ENCODE assay signal across 10 cellular contexts in the genomic region with DNA sequence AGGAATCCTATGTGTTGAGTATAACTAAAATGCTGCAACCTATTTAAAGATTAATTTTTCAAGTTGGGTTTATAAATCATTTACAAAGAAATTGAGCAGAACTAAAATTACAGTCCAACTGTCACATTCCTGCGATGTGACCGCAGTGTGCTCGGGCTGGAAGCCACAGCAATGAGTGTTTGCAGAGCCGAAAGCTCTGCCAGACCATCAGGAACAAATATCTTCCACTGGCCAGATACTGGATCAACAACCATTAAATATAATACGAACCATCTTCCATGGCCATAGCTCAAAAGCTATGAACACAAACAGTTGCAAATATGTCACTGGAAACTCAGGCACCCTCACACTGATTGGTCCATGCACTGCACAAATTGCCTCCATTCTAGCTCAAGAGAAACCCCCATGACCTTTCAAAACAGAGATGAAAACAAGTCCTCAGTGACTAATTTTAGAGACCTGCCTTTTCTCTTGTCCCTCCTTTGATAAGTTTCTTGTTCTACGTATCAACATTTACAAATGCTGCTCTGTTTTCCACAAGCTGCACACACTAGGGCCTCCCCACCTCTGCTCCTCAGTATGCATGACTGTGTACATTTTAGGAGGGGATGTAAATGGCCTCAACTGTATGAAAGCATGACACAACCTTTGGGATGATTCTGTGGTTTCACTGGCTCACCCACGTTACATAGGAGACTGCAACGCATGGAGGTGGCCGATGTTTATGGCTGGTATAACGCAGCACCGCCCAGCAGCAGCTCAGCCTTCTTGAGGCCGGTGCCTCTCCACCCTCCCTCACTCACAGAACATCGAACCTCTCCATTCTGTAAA.
DNase-seq lines count a peak whose midpoint lies in the region; TF ChIP-seq lines count a peak whose summit lies in the region.
"Had no signal": no experiment of that assay in that cellular context is flagged by ENCODE, and none has a peak within 500 bp of the region (broad histone marks: within the 10 kb centered on the region; RNA-seq: fewer than 3 reads in every experiment).

No MANE protein-coding gene starts in this region.

- H2AFZ ChIP-seq in mammary epithelial cell (ENCODE audit: low read depth, low read length), result no peak overlapping the region

- H3K79me2 ChIP-seq in mammary epithelial cell (ENCODE audit: insufficient read depth, low read length), result no peaks in the 10 kb centered on the region

- CTCF ChIA-PET in mammary epithelial cell (lab: Charles Lee; ENCODE audit: low non-redundant PET), result no interaction called here

- H3K27ac ChIP-seq in mammary epithelial cell (ENCODE audit: insufficient read depth, low read depth, low read length), result no peak overlapping the region
- peak overlapping the region; percentile 16 to 75 (median 66) for H3K27ac ChIP-seq in transverse colon

- no peaks in the 10 kb centered on the region for H3K36me3 ChIP-seq in mammary epithelial cell (ENCODE audit: insufficient read depth, low read length)
- no peaks in the 10 kb centered on the region for H3K36me3 ChIP-seq in transverse colon

- no peak overlapping the region for H3K9ac ChIP-seq in mammary epithelial cell (ENCODE audit: insufficient read depth, low read length)

- no peak for TF ChIP-seq CTCF in mammary epithelial cell (conservative IDR thresholded peaks at IDR 0.05 in 1 of 2, IDR thresholded peaks at IDR 0.05 in 1 of 2; ENCODE audit: extremely low read depth in 1 of 2, insufficient read depth in 1 of 2, low read depth in 1 of 2, low read length in 2 of 2)
- TF ChIP-seq CTCF in transverse colon (IDR thresholded peaks at IDR 0.05), result no peak

- peak; percentile 4 to 80 for DNase-seq in T47D (ENCODE audit: low read depth in 1 of 2, low spot score in 1 of 2)
- DNase-seq in mammary epithelial cell, result no peak
- peak; percentile 31 for DNase-seq in activated T-helper 2 cell treated with anti-CD3 and anti-CD28 coated beads, Interferon-gamma antibody, Interleukin-2, Interleukin-4, amounts not matched to agents 10 μg/mL and 5 μg/mL and 100 μg/mL, durations not matched to agents 14 hours and 24 hours and 36 hours (ENCODE audit: low spot score)
- peak; percentile 21 for DNase-seq in left kidney (ENCODE audit: low read depth, low spot score)
- peak; percentile 52 for DNase-seq in transverse colon
- no peak for DNase-seq in SK-N-DZ (ENCODE audit: low spot score)
- DNase-seq in RPMI8226, result no peak
- DNase-seq in H4 (ENCODE audit: low spot score), result no peak
- DNase-seq: mesendoderm, NCI-H1048 had no signal

- H3K4me2 ChIP-seq in mammary epithelial cell (ENCODE audit: insufficient read depth, low read depth, low read length), result no peak overlapping the region

- H3K27me3 Mint-ChIP-seq in activated T-helper 2 cell treated with anti-CD3 and anti-CD28 coated beads, Interferon-gamma antibody, Interleukin-2, Interleukin-4, amounts not matched to agents 10 μg/mL and 5 μg/mL and 100 μg/mL, durations not matched to agents 14 hours and 24 hours and 36 hours (ENCODE audit: low read depth), result peaks cover 4% of the 10 kb centered on the region

- dilution Hi-C loops in mammary epithelial cell (cut with HindIII; ENCODE audit: low sequenced_read_pairs), result no loop called here

- peak overlapping the region; percentile 75 for H3K27ac Mint-ChIP-seq in activated T-helper 2 cell treated with anti-CD3 and anti-CD28 coated beads, Interferon-gamma antibody, Interleukin-2, Interleukin-4, amounts not matched to agents 10 μg/mL and 5 μg/mL and 100 μg/mL, durations not matched to agents 14 hours and 24 hours and 36 hours

- WGBS in mammary epithelial cell (ENCODE audit: low coverage, missing lambda C conversion rate), result 75% methylated on average over 11 of the region's 13 CpGs
- WGBS in transverse colon (ENCODE audit: low coverage in 1 of 2), 2 donors, result 34 to 45% methylated on average over 6 to 13 of the region's 13 CpGs

- H3K36me3 Mint-ChIP-seq in activated T-helper 2 cell treated with anti-CD3 and anti-CD28 coated beads, Interferon-gamma antibody, Interleukin-2, Interleukin-4, amounts not matched to agents 10 μg/mL and 5 μg/mL and 100 μg/mL, durations not matched to agents 14 hours and 24 hours and 36 hours (ENCODE audit: low read depth), result peaks cover 6% of the 10 kb centered on the region

- peaks cover 7% of the 10 kb centered on the region for H3K9me3 ChIP-seq in mammary epithelial cell (replicated peaks; ENCODE audit: insufficient read depth, low read length)
- H3K9me3 ChIP-seq in transverse colon, result peaks cover 8% of the 10 kb centered on the region in 2 donors

- H3K9me3 Mint-ChIP-seq in activated T-helper 2 cell treated with anti-CD3 and anti-CD28 coated beads, Interferon-gamma antibody, Interleukin-2, Interleukin-4, amounts not matched to agents 10 μg/mL and 5 μg/mL and 100 μg/mL, durations not matched to agents 14 hours and 24 hours and 36 hours, result peaks cover 20% of the 10 kb centered on the region

- H3K4me3 Mint-ChIP-seq in activated T-helper 2 cell treated with anti-CD3 and anti-CD28 coated beads, Interferon-gamma antibody, Interleukin-2, Interleukin-4, amounts not matched to agents 10 μg/mL and 5 μg/mL and 100 μg/mL, durations not matched to agents 14 hours and 24 hours and 36 hours (ENCODE audit: low read depth), result peak overlapping the region; percentile 31

- BruUV-seq in mammary epithelial cell (replicated peaks; lab: Mats Ljungman, UMichigan), result no TSS peak

- H3K4me1 Mint-ChIP-seq in activated T-helper 2 cell treated with anti-CD3 and anti-CD28 coated beads, Interferon-gamma antibody, Interleukin-2, Interleukin-4, amounts not matched to agents 10 μg/mL and 5 μg/mL and 100 μg/mL, durations not matched to agents 14 hours and 24 hours and 36 hours (ENCODE audit: low read depth), result peaks cover 19% of the 10 kb centered on the region

- intact Hi-C loops in mammary epithelial cell (cut with micrococcal nuclease), result no loop called here
- intact Hi-C loops in activated T-helper 2 cell treated with anti-CD3 and anti-CD28 coated beads, Interferon-gamma antibody, Interleukin-2, Interleukin-4, amounts not matched to agents 10 μg/mL and 5 μg/mL and 100 μg/mL, durations not matched to agents 14 hours and 24 hours and 36 hours (cut with micrococcal nuclease), result loop anchor here (1.0 to 5.0 kb wide), 4 partner anchors 26 to 195 kb away; a partner anchor contains a TSS
- intact Hi-C loops in transverse colon (cut with DNase I; ENCODE audit: low total_unique reads), result no loop called here

- TF ChIP-seq EP300 in transverse colon (IDR thresholded peaks at IDR 0.05; ENCODE audit: low read depth), result peak; percentile 76

- no peaks in the 10 kb centered on the region for H3K27me3 ChIP-seq in mammary epithelial cell (ENCODE audit: insufficient read depth, low read length)
- no peaks in the 10 kb centered on the region for H3K27me3 ChIP-seq in transverse colon

- no peak for TF ChIP-seq POLR2A in transverse colon (IDR thresholded peaks at IDR 0.05)

- no peaks in the 10 kb centered on the region for H3K4me1 ChIP-seq in mammary epithelial cell (ENCODE audit: insufficient read depth, low read length)
- H3K4me1 ChIP-seq in transverse colon, result peaks cover 8 to 26% (median 14%) of the 10 kb centered on the region in 4 donors

- in situ Hi-C loops in T47D (cut with HindIII; ENCODE audit: low pct_unique_long_range_greater_than_20kb, low sequenced_read_pairs), result no loop called here
- in situ Hi-C loops in mammary epithelial cell (cut with MboI; ENCODE audit: low sequenced_read_pairs in 2 of 2), result no loop called here
- in situ Hi-C loops in transverse colon (cut with MboI; ENCODE audit: low pct_ligation_motif_present in 1 of 4, low pct_unique_long_range_greater_than_20kb in 1 of 4, low sequenced_read_pairs in 3 of 4), result no loop called here

- H3K4me3 ChIP-seq in mammary epithelial cell (replicated peaks in 1 of 3; ENCODE audit: insufficient read depth in 1 of 3, low read depth in 2 of 3, low read length in 3 of 3) (no peak overlapping the region), transverse colon (no peak overlapping the region)

- no peaks in the 10 kb centered on the region for H4K20me1 ChIP-seq in mammary epithelial cell (ENCODE audit: insufficient read depth, low read length)

Comparison
In these comparisons a context has a peak if more than half of its experiments do, and no peak if none do; other contexts are left out.
1. DNase-seq: peak in T47D (2 of 2), activated T-helper 2 cell treated with anti-CD3 and anti-CD28 coated beads, Interferon-gamma antibody, Interleukin-2, Interleukin-4, amounts not matched to agents 10 μg/mL and 5 μg/mL and 100 μg/mL, durations not matched to agents 14 hours and 24 hours and 36 hours (single experiment), left kidney (single experiment) and transverse colon (single experiment); none in mammary epithelial cell (single experiment), SK-N-DZ (single experiment), RPMI8226 (single experiment) and H4 (single experiment).